9 cellular contexts compared by ENCODE assay signal in genomic region chr2:215982465-215982875, GRCh38. TPM values are rescaled to one million over a fixed set of nuclear protein-coding genes. Genes with fewer than 3 reads are reported as not detected.
DNase-seq lines count a peak whose midpoint lies in the region; ATAC-seq and TF ChIP-seq lines count a peak whose summit lies in the region.
"Had no signal": no experiment of that assay in that cellular context is flagged by ENCODE, and none has a peak within 500 bp of the region (broad histone marks: within the 10 kb centered on the region; RNA-seq: fewer than 3 reads in every experiment).

No MANE protein-coding gene starts in this region.

- peaks cover 27% of the 10 kb centered on the region for H3K27me3 ChIP-seq in osteoblast (ENCODE audit: insufficient read depth, low read length)
- no peaks in the 10 kb centered on the region for H3K27me3 ChIP-seq in endodermal cell (ENCODE audit: control insufficient read depth, insufficient read depth, low read length, poor library complexity, severe bottlenecking)

- H3K4me1 Mint-ChIP-seq in WTC11 (no peaks in the 10 kb centered on the region), endodermal cell (no peaks in the 10 kb centered on the region)

- WGBS in endodermal cell (ENCODE audit: insufficient coverage in 1 of 2, insufficient read length in 1 of 2), 2 experiments: 94 to 98% methylated on average over 5 of the region's 6 CpGs

- H2AFZ ChIP-seq in osteoblast (ENCODE audit: low read length): no peak overlapping the region

- H3K9ac ChIP-seq in endodermal cell (ENCODE audit: extremely low read depth, low read length, poor library complexity, severe bottlenecking): no peak overlapping the region

- TF ChIP-seq CTCF in WTC11 (IDR thresholded peaks at IDR 0.05): no peak
- no peak for TF ChIP-seq CTCF in osteoblast (IDR thresholded peaks at IDR 0.05; ENCODE audit: extremely low read depth, low read depth, low read length)
- no peak for TF ChIP-seq CTCF in endodermal cell (conservative IDR thresholded peaks at IDR 0.05)

- H3K27me3 Mint-ChIP-seq in WTC11 (ENCODE audit: low read depth) (peaks cover 3% of the 10 kb centered on the region; the same call in 1 of the 2 replicates), endodermal cell (ENCODE audit: insufficient read depth) (no peaks in the 10 kb centered on the region)
- H3K27me3 Mint-ChIP-seq: B cell had no signal

- H3K4me1 ChIP-seq in osteoblast (ENCODE audit: insufficient read depth, low read length): peaks cover 6% of the 10 kb centered on the region
- no peaks in the 10 kb centered on the region for H3K4me1 ChIP-seq in endodermal cell (ENCODE audit: control insufficient read depth, insufficient read depth, low read length)

- CTCF ChIA-PET in WTC11 (lab: Charles Lee): no interaction called here

- no peaks in the 10 kb centered on the region for H3K36me3 ChIP-seq in osteoblast (ENCODE audit: insufficient read depth, low read length)
- H3K36me3 ChIP-seq in endodermal cell (ENCODE audit: control insufficient read depth, insufficient read depth, low read length): peaks cover 11% of the 10 kb centered on the region

- H3K4me2 ChIP-seq in osteoblast (ENCODE audit: insufficient read depth, low read length): peak overlapping the region; percentile 2

- H3K36me3 Mint-ChIP-seq in WTC11 (peaks cover 42% of the 10 kb centered on the region), endodermal cell (ENCODE audit: low read depth) (peaks cover 41% of the 10 kb centered on the region)

- no peak overlapping the region for H3K27ac Mint-ChIP-seq in WTC11
- H3K27ac Mint-ChIP-seq in endodermal cell: no peak overlapping the region
- H3K27ac Mint-ChIP-seq: B cell had no signal

- peaks cover 38% of the 10 kb centered on the region for H3K9me3 Mint-ChIP-seq in WTC11
- H3K9me3 Mint-ChIP-seq in endodermal cell: peaks cover 25% of the 10 kb centered on the region

- H3K4me3 Mint-ChIP-seq in WTC11: no peak overlapping the region
- H3K4me3 Mint-ChIP-seq in endodermal cell: no peak overlapping the region
- H3K4me3 Mint-ChIP-seq: B cell had no signal

- no peaks in the 10 kb centered on the region for H3K79me2 ChIP-seq in osteoblast (ENCODE audit: insufficient read depth, low read length)

- H4K20me1 ChIP-seq in osteoblast (ENCODE audit: insufficient read depth, low read length): peaks cover 3% of the 10 kb centered on the region

- POLR2A ChIA-PET in WTC11 (lab: Charles Lee): no interaction called here

- ATAC-seq in activated CD4-positive, CD25-positive, alpha-beta regulatory T cell treated with anti-CD3 and anti-CD28 coated beads, Interleukin-2, amount 50 U/mL, for 24 hours: peak; percentile 65 to 77
- ATAC-seq in HG02884 (IDR thresholded peaks at IDR 0.05; ENCODE audit: unreplicated experiment) (peak; percentile 53), WTC11 (no peak), HG02970 (IDR thresholded peaks at IDR 0.05; ENCODE audit: low FRiP score, unreplicated experiment) (no peak)

- no peak for DNase-seq in activated CD4-positive, CD25-positive, alpha-beta regulatory T cell (lab: John Stamatoyannopoulos, UW)
- DNase-seq in WTC11 (ENCODE audit: low spot score) (no peak), osteoblast (ENCODE audit: insufficient read length, low spot score, missing footprints) (peak; percentile 71), endodermal cell (no peak), cerebellum (ENCODE audit: low spot score) (no peak)

- H3K27ac ChIP-seq in osteoblast (ENCODE audit: low read depth, low read length) (no peak overlapping the region), endodermal cell (ENCODE audit: low read depth, low read length) (no peak overlapping the region)

- H3K4me3 ChIP-seq in osteoblast (ENCODE audit: insufficient read depth, low read length) (no peak overlapping the region), endodermal cell (ENCODE audit: low read length) (no peak overlapping the region)

- peaks cover 2% of the 10 kb centered on the region for H3K9me3 ChIP-seq in osteoblast (ENCODE audit: low read depth, low read length)
- H3K9me3 ChIP-seq in endodermal cell (ENCODE audit: control insufficient read depth, low read length): peaks cover 24% of the 10 kb centered on the region

TF ChIP-seq in WTC11, 78 proteins besides CTCF, POLR2A, EP300 and RAD21:
- TF ChIP-seq GABPB1 (CRISPR knock-in tag; IDR thresholded peaks at IDR 0.05) (peak; percentile 84), ATF1 (CRISPR knock-in tag; IDR thresholded peaks at IDR 0.05) (no peak)

RNA-seq across cellular contexts. Expression of gene MREG, which starts 30.9 kb away (rescaled TPM):
- total RNA-seq in WTC11 (2021): 22.4 to 23.8 TPM (median 23.0 TPM) in 3 replicates
- 1.1 and 1.8 TPM in 2 replicates for total RNA-seq in osteoblast
- total RNA-seq in endodermal cell: 10 to 100 TPM; 13.0 to 17.8 TPM
- 7.7 TPM for polyA plus RNA-seq in endodermal cell (2013, experiment 1 of 2)
- 8.6 TPM for polyA plus RNA-seq in endodermal cell (2013, experiment 2 of 2)
- 8.8 TPM for total RNA-seq in cerebellum

Comparison
In these comparisons a context has a peak if more than half of its experiments do, and no peak if none do; other contexts are left out.
1. ATAC-seq: peak in activated CD4-positive, CD25-positive, alpha-beta regulatory T cell treated with anti-CD3 and anti-CD28 coated beads, Interleukin-2, amount 50 U/mL, for 24 hours (2 of 2) and HG02884 (single experiment); none in WTC11 (single experiment) and HG02970 (single experiment).